27 cellular contexts compared by ENCODE assay signal in genomic region chr10:92313750-92314149, GRCh38.
"Had no signal": no experiment of that assay in that cellular context is flagged by ENCODE, and none has a peak within 500 bp of the region (broad histone marks: within the 10 kb centered on the region; RNA-seq: fewer than 3 reads in every experiment).

No MANE protein-coding gene starts in this region.

- H3K36me3 ChIP-seq: colonic mucosa had no signal

- H3K27me3 Mint-ChIP-seq: dendritic cell treated with granulocyte-macrophage colony-stimulating factor and Interleukin-4, amounts not matched to agents 40 ng/mL and 50 ng/mL, for 4 days; effector memory CD8-positive, alpha-beta T cell; naive B cell had no signal

- H3K27me3 ChIP-seq: colonic mucosa, esophagus squamous epithelium, gastrocnemius medialis, heart right ventricle, left lung had no signal

- ATAC-seq: effector memory CD8-positive, alpha-beta T cell; esophagus mucosa; gastrocnemius medialis; heart right ventricle; left cardiac atrium; left lung; left ventricle myocardium superior; lower lobe of right lung; mucosa of descending colon had no signal

- FAIRE-seq: endometrium, keratinocyte had no signal

- H3K9me3 Mint-ChIP-seq: dendritic cell treated with granulocyte-macrophage colony-stimulating factor and Interleukin-4, amounts not matched to agents 40 ng/mL and 50 ng/mL, for 4 days; effector memory CD8-positive, alpha-beta T cell; endodermal cell; mesothelial cell of epicardium; naive B cell had no signal

- DNase-seq: colonic mucosa; cortex of kidney; effector CD8-positive, alpha-beta T cell; effector memory CD8-positive, alpha-beta T cell; endodermal cell; erythroblast; esophagus squamous epithelium; foreskin fibroblast; foreskin melanocyte; gastrocnemius medialis; glutamatergic neuron; head of caudate nucleus; heart right ventricle; hippocampal formation; left cardiac atrium; left ventricle myocardium superior; lower lobe of right lung; mesenchymal stem cell; mucosa of descending colon; naive B cell had no signal

- H3K4me1 ChIP-seq: colonic mucosa, left lung, lower lobe of right lung had no signal

- H3K4me3 ChIP-seq: colonic mucosa, esophagus squamous epithelium, gastrocnemius medialis, heart right ventricle, left lung, lower lobe of right lung, mucosa of descending colon had no signal

- H3K27ac Mint-ChIP-seq: dendritic cell treated with granulocyte-macrophage colony-stimulating factor and Interleukin-4, amounts not matched to agents 40 ng/mL and 50 ng/mL, for 4 days; endodermal cell; mesothelial cell of epicardium had no signal

- H3K4me3 Mint-ChIP-seq: dendritic cell treated with granulocyte-macrophage colony-stimulating factor and Interleukin-4, amounts not matched to agents 40 ng/mL and 50 ng/mL, for 4 days; effector memory CD8-positive, alpha-beta T cell; endodermal cell; mesothelial cell of epicardium; naive B cell had no signal

- H3K4me1 Mint-ChIP-seq: endodermal cell had no signal

- H3K27ac ChIP-seq: colonic mucosa, epithelial cell of prostate, esophagus squamous epithelium, gastrocnemius medialis, left lung, lower lobe of right lung had no signal

- H3K9me3 ChIP-seq: colonic mucosa, esophagus squamous epithelium, gastrocnemius medialis, heart right ventricle, left lung, lower lobe of right lung, mucosa of descending colon had no signal
